Comparison of ENCODE assay signal across 10 cellular contexts in genomic region chr12:57606016-57606311, GRCh38. TPM values are rescaled to one million over a fixed set of nuclear protein-coding genes. Genes with fewer than 3 reads are reported as not detected.
DNase-seq lines count a peak whose midpoint lies in the region; ATAC-seq and TF ChIP-seq lines count a peak whose summit lies in the region.
"Had no signal": no experiment of that assay in that cellular context is flagged by ENCODE, and none has a peak within 500 bp of the region (broad histone marks: within the 10 kb centered on the region; RNA-seq: fewer than 3 reads in every experiment).

No MANE protein-coding gene starts in this region.

- CTCF ChIA-PET in GM10248 (lab: Yijun Ruan, JAX): interaction anchor here (1.0 to 6.0 kb wide), 5 partner anchors 8 to 27 kb away, joined by 3 to 45 read pairs (median 6); partner anchors contain the start of gene B4GALNT1

- H3K36me3 ChIP-seq in CD4-positive, CD25-positive, alpha-beta regulatory T cell (ENCODE audit: control insufficient read depth, insufficient read depth, low read length): peaks cover 21% of the 10 kb centered on the region

- H3K9me3 Mint-ChIP-seq in CD4-positive, CD25-positive, alpha-beta regulatory T cell: peaks cover 0 to 2% (median 0%) of the 10 kb centered on the region in 7 donors
- H3K9me3 Mint-ChIP-seq in mesothelial cell of epicardium: no peaks in the 10 kb centered on the region

- peaks cover 24% of the 10 kb centered on the region for H3K4me1 ChIP-seq in CD4-positive, CD25-positive, alpha-beta regulatory T cell (ENCODE audit: control insufficient read depth, insufficient read depth, low read length, poor library complexity, severe bottlenecking)

- H3K27me3 ChIP-seq in CD4-positive, CD25-positive, alpha-beta regulatory T cell (ENCODE audit: control insufficient read depth, insufficient read depth, low read length): no peaks in the 10 kb centered on the region

- ATAC-seq in CD4-positive, CD25-positive, alpha-beta regulatory T cell (ENCODE audit: low read depth in 2 of 2): no peak
- no peak for ATAC-seq in GM19452 (IDR thresholded peaks at IDR 0.05; ENCODE audit: unreplicated experiment)
- ATAC-seq: left lobe of liver had no signal

- peak overlapping the region; percentile 88 to 94 (median 89) for H3K4me3 Mint-ChIP-seq in CD4-positive, CD25-positive, alpha-beta regulatory T cell
- H3K4me3 Mint-ChIP-seq in mesothelial cell of epicardium: peak overlapping the region; percentile 85

- POLR2A ChIA-PET in GM10248 (lab: Yijun Ruan, JAX): interaction anchor here (0.6 kb wide), 1 partner anchor 25 kb away, joined by 3 read pairs; no protein-coding TSS in a partner anchor

- no peak overlapping the region for H3K27ac ChIP-seq in CD4-positive, CD25-positive, alpha-beta regulatory T cell (ENCODE audit: insufficient read depth, low read length, poor library complexity, severe bottlenecking)
- H3K27ac ChIP-seq in VCaP: peak overlapping the region; percentile 93; the same call in 1 of the 2 replicates

- H3K27ac Mint-ChIP-seq in CD4-positive, CD25-positive, alpha-beta regulatory T cell: peak overlapping the region in 2 of 3 donors; percentile 53 to 77
- H3K27ac Mint-ChIP-seq in mesothelial cell of epicardium: peak overlapping the region; percentile 82
- H3K27ac Mint-ChIP-seq: CD14-positive monocyte had no signal

- peaks cover 0 to 42% (median 7%) of the 10 kb centered on the region in 4 donors for H3K4me1 Mint-ChIP-seq in CD4-positive, CD25-positive, alpha-beta regulatory T cell
- peaks cover 38% of the 10 kb centered on the region for H3K4me1 Mint-ChIP-seq in mesothelial cell of epicardium

- no peaks in the 10 kb centered on the region for H3K9me3 ChIP-seq in CD4-positive, CD25-positive, alpha-beta regulatory T cell (ENCODE audit: control insufficient read depth in 2 of 2, low read length in 2 of 2)

- no peak for DNase-seq in CD4-positive, CD25-positive, alpha-beta regulatory T cell
- DNase-seq in mesothelial cell of epicardium (ENCODE audit: low spot score in 2 of 2, unreplicated experiment in 2 of 2): no peak
- DNase-seq in GM10248 (ENCODE audit: extremely low spot score): no peak
- DNase-seq in NK-92 treated with Interleukin-12 subunit alpha and Interleukin-12 subunit beta, amount 100 ng/mL, for 24 hours (lab: John Stamatoyannopoulos, UW): no peak
- DNase-seq: activated CD4-positive, CD25-positive, alpha-beta regulatory T cell had no signal

- peaks cover 24% of the 10 kb centered on the region for H3K36me3 Mint-ChIP-seq in CD4-positive, CD25-positive, alpha-beta regulatory T cell
- peaks cover 23% of the 10 kb centered on the region for H3K36me3 Mint-ChIP-seq in mesothelial cell of epicardium

- H3K4me3 ChIP-seq in CD4-positive, CD25-positive, alpha-beta regulatory T cell (ENCODE audit: low read depth, low read length): no peak overlapping the region

- peaks cover 9% of the 10 kb centered on the region for H3K27me3 Mint-ChIP-seq in CD4-positive, CD25-positive, alpha-beta regulatory T cell
- no peaks in the 10 kb centered on the region for H3K27me3 Mint-ChIP-seq in mesothelial cell of epicardium (ENCODE audit: low read depth)

- TF ChIP-seq CTCF in VCaP (conservative IDR thresholded peaks at IDR 0.05): no peak
- TF ChIP-seq CTCF in mesothelial cell of epicardium (IDR thresholded peaks at IDR 0.05; ENCODE audit: unreplicated experiment): no peak
- TF ChIP-seq CTCF in GM10248 (IDR thresholded peaks at IDR 0.05; ENCODE audit: control extremely low read depth, extremely low read depth, low read depth, missing control alignments): no peak

RNA-seq across cellular contexts. Expression of gene DTX3, which starts 1.3 kb away (rescaled TPM):
- total RNA-seq in CD4-positive, CD25-positive, alpha-beta regulatory T cell: 31.2 TPM
- 1 to 10 TPM; 3.4 to 7.4 (median 5.1) TPM for polyA plus RNA-seq in CD4-positive, CD25-positive, alpha-beta regulatory T cell
- total RNA-seq in mesothelial cell of epicardium: 88.3 to 93.6 TPM (median 90.0 TPM) in 3 replicates

RNA-seq across cellular contexts. Expression of gene ARHGEF25, which starts 5.3 kb away (rescaled TPM):
- total RNA-seq in CD4-positive, CD25-positive, alpha-beta regulatory T cell: 0.64 TPM
- polyA plus RNA-seq in CD4-positive, CD25-positive, alpha-beta regulatory T cell: not detected
- total RNA-seq in mesothelial cell of epicardium: 60.4 to 65.0 TPM (median 62.4 TPM) in 3 replicates
- polyA plus RNA-seq: CD14-positive monocyte had no signal

RNA-seq across cellular contexts. Expression of gene PIP4K2C, which starts 15.0 kb away (rescaled TPM):
- total RNA-seq in CD4-positive, CD25-positive, alpha-beta regulatory T cell: 35.8 TPM
- 10 to 100 TPM; 24.6 to 38.6 (median 30.2) TPM for polyA plus RNA-seq in CD4-positive, CD25-positive, alpha-beta regulatory T cell
- total RNA-seq in mesothelial cell of epicardium: 23.4 to 24.2 TPM (median 23.7 TPM) in 3 replicates

RNA-seq across cellular contexts. Expression of gene B4GALNT1, which starts 27.0 kb away (rescaled TPM):
- total RNA-seq in CD4-positive, CD25-positive, alpha-beta regulatory T cell: not detected
- polyA plus RNA-seq in CD4-positive, CD25-positive, alpha-beta regulatory T cell: not detected
- total RNA-seq in mesothelial cell of epicardium: 0.34 to 0.78 TPM (median 0.35 TPM) in 3 replicates
- polyA plus RNA-seq: CD14-positive monocyte had no signal

RNA-seq across cellular contexts. Expression of gene KIF5A, which starts 56.1 kb away (rescaled TPM):
- 0.72 TPM for total RNA-seq in CD4-positive, CD25-positive, alpha-beta regulatory T cell
- under 1 TPM in 2 of 4 donors, not detected in 2; 0.05 to 0.06 TPM for polyA plus RNA-seq in CD4-positive, CD25-positive, alpha-beta regulatory T cell
- total RNA-seq in mesothelial cell of epicardium: 0.40 to 0.69 TPM (median 0.59 TPM) in 3 replicates
- total RNA-seq: HT1080 had no signal
- polyA plus RNA-seq: CD14-positive monocyte had no signal

Comparison
In these comparisons a context has a peak if more than half of its experiments do, and no peak if none do; other contexts are left out.
1. RNA of gene ARHGEF25, which starts 5.3 kb away (total RNA-seq): 60.4 to 65.0 TPM in mesothelial cell of epicardium; 0.64 TPM in CD4-positive, CD25-positive, alpha-beta regulatory T cell (single experiment); every median in the first group is over 10 times any median in the second.